20 cellular contexts compared by ENCODE assay signal in the genomic region with DNA sequence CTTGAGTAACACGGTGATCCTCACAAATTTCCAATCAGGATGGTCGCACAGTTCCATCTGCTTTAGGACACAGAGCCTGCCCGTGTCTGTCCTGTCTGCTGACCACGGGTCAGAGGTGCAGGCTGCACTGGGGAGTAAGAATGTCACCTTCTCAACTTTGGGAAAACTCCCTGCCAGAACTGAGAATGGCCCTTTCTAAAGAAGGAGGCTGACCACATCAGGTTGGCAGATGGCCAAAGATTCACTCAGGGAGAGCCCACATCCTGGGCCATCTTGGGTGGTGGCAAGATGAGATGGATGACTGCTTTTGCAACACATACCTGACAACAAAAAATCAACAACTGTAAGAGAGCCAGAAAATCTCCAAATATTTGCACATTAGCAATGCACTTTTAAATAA.
A peak's percentile ranks its signal among the peaks of the same experiment; 100 is the strongest.
DNase-seq lines count a peak whose midpoint lies in the region; TF ChIP-seq lines count a peak whose summit lies in the region.
"Had no signal": no experiment of that assay in that cellular context is flagged by ENCODE, and none has a peak within 500 bp of the region (broad histone marks: within the 10 kb centered on the region; RNA-seq: fewer than 3 reads in every experiment).

No MANE protein-coding gene starts in this region.

- H3K4me3 ChIP-seq in Jurkat, Clone E6-1 (ENCODE audit: low read length): no peak overlapping the region
- H3K4me3 ChIP-seq in SJCRH30: no peak overlapping the region
- H3K4me3 ChIP-seq in transverse colon: no peak overlapping the region
- H3K4me3 ChIP-seq: cardiac muscle cell, esophagus squamous epithelium, heart right ventricle, MG63 had no signal

- H3K27me3 ChIP-seq in SJCRH30: no peaks in the 10 kb centered on the region
- no peaks in the 10 kb centered on the region for H3K27me3 ChIP-seq in transverse colon
- H3K27me3 ChIP-seq: cardiac muscle cell had no signal

- no peak for TF ChIP-seq CTCF in transverse colon (IDR thresholded peaks at IDR 0.05)

- H3K4me1 ChIP-seq in SJCRH30: peaks cover 4% of the 10 kb centered on the region
- H3K4me1 ChIP-seq in transverse colon: no peaks in the 10 kb centered on the region
- H3K4me1 ChIP-seq: esophagus squamous epithelium, heart right ventricle had no signal

- DNase-seq in NCI-H146 (lab: John Stamatoyannopoulos, UW): peak; percentile 8
- DNase-seq in NCI-H146 treated with DMSO at 0.1 percent for 48 hours (lab: John Stamatoyannopoulos, UW; ENCODE audit: unreplicated experiment): no peak
- peak; percentile 69 for DNase-seq in Jurkat, Clone E6-1 (ENCODE audit: low read depth, low spot score)
- peak; percentile 67 to 83 for DNase-seq in SJCRH30
- peak; percentile 10 for DNase-seq in myocyte (ENCODE audit: low read depth)
- DNase-seq in GOT3 (lab: John Stamatoyannopoulos, UW): no peak
- DNase-seq in DMS153 treated with DMSO at 0.1 percent for 48 hours (lab: John Stamatoyannopoulos, UW; ENCODE audit: unreplicated experiment): no peak
- no peak for DNase-seq in transverse colon
- DNase-seq: 8988T; activated CD4-positive, alpha-beta memory T cell treated with anti-CD3 and anti-CD28 coated beads for 36 hours; activated naive CD8-positive, alpha-beta T cell treated with anti-CD3 and anti-CD28 coated beads, Interleukin-2, amount 10 ng/mL, durations not matched to agents 7 days and 5 days; activated T-cell treated with anti-CD3 and anti-CD28 coated beads, Interleukin-2, amount 50 U/mL, for 72 hours; CD4-positive, CD25-positive, alpha-beta regulatory T cell; esophagus squamous epithelium; heart right ventricle; MG63; NCI-H226; stimulated activated CD4-positive, alpha-beta T cell treated with anti-CD3 and anti-CD28 coated beads, Interleukin-15, amount 100 ng/mL, for 24 hours; stimulated activated naive CD8-positive, alpha-beta T cell treated with anti-CD3 and anti-CD28 coated beads, Interleukin-15, Interleukin-2, amounts not matched to agents 100 U/mL and 50 U/mL, for 24 hours had no signal

- in situ Hi-C loops in transverse colon (cut with MboI; ENCODE audit: low pct_ligation_motif_present in 1 of 4, low pct_unique_long_range_greater_than_20kb in 1 of 4, low sequenced_read_pairs in 3 of 4): no loop called here

- intact Hi-C loops in transverse colon (cut with DNase I; ENCODE audit: low total_unique reads): no loop called here

- 71% methylated on average over 4 of the region's 4 CpGs; no CpG with 5 or more reads in 1 of the 2 donors for WGBS in transverse colon (ENCODE audit: low coverage in 1 of 2), 2 donors

- TF ChIP-seq POLR2A in transverse colon (IDR thresholded peaks at IDR 0.05): no peak

- TF ChIP-seq EP300 in transverse colon (IDR thresholded peaks at IDR 0.05; ENCODE audit: low read depth): no peak

- no peaks in the 10 kb centered on the region for H3K9me3 ChIP-seq in SJCRH30 (replicated peaks)
- H3K9me3 ChIP-seq in transverse colon: no peaks in the 10 kb centered on the region
- H3K9me3 ChIP-seq: esophagus squamous epithelium, heart right ventricle, MG63 had no signal

- H3K27ac ChIP-seq in SJCRH30 (no peak overlapping the region), transverse colon (no peak overlapping the region)
- H3K27ac ChIP-seq: cardiac muscle cell, esophagus squamous epithelium, heart right ventricle had no signal

- no peaks in the 10 kb centered on the region for H3K36me3 ChIP-seq in SJCRH30
- H3K36me3 ChIP-seq in transverse colon: no peaks in the 10 kb centered on the region
- H3K36me3 ChIP-seq: cardiac muscle cell, esophagus squamous epithelium, heart right ventricle, MG63 had no signal

Comparison
In these comparisons a context has a peak if more than half of its experiments do, and no peak if none do; other contexts are left out.
1. DNase-seq: peak in NCI-H146 (single experiment), Jurkat, Clone E6-1 (single experiment), SJCRH30 (2 of 2) and myocyte (single experiment); none in NCI-H146 treated with DMSO at 0.1 percent for 48 hours (single experiment), GOT3 (single experiment), DMS153 treated with DMSO at 0.1 percent for 48 hours (single experiment) and transverse colon (single experiment).